Comparison of ENCODE assay signal across 26 cellular contexts in the genomic region with DNA sequence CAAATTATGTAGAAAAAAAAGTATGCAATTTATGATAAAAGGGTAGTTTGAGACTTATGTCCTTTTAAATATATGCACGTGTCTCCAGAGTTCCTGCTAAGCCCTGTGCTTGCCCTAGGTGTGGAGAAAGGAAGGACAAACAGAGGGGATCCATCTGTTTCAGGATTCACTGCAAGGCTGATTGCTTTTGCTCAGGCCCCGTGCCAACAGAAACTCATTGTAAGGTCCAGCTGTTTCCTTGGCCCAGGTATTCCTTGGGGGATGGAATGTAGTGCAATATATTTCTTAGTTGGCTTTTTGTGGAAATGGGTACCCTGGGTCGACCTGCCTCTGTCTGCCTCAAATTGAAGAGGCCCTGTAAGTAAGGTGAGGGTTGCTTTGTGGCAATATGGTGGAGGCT.
DNase-seq lines count a peak whose midpoint lies in the region; ATAC-seq and TF ChIP-seq lines count a peak whose summit lies in the region.
"Had no signal": no experiment of that assay in that cellular context is flagged by ENCODE, and none has a peak within 500 bp of the region (broad histone marks: within the 10 kb centered on the region; RNA-seq: fewer than 3 reads in every experiment).

No MANE protein-coding gene starts in this region.

- no peaks in the 10 kb centered on the region for H3K9me3 ChIP-seq in neural progenitor cell (ENCODE audit: low read depth)
- H3K9me3 ChIP-seq: BE2C, HAP-1, SK-N-SH had no signal

- H2AFZ ChIP-seq in neural progenitor cell (replicated peaks): peak overlapping the region; percentile 24

- no peaks in the 10 kb centered on the region for H3K79me2 ChIP-seq in neural progenitor cell (ENCODE audit: low read depth)

- no peak overlapping the region for H3K27ac Mint-ChIP-seq in neural progenitor cell
- H3K27ac Mint-ChIP-seq: HFFc6, IgD-negative memory B cell, T-helper 17 cell had no signal

- H3K27me3 Mint-ChIP-seq in neural progenitor cell (ENCODE audit: insufficient read depth, low read depth): peaks cover 2% of the 10 kb centered on the region
- H3K27me3 Mint-ChIP-seq: IgD-negative memory B cell had no signal

- H4K20me1 ChIP-seq in neural progenitor cell (ENCODE audit: low read depth): no peaks in the 10 kb centered on the region

- no peak for TF ChIP-seq CTCF in neural progenitor cell (IDR thresholded peaks at IDR 0.05)

- H3K4me3 ChIP-seq in neural progenitor cell: no peak overlapping the region
- H3K4me3 ChIP-seq: GM12878, HAP-1 had no signal

- H3K4me3 Mint-ChIP-seq in neural progenitor cell: no peak overlapping the region
- H3K4me3 Mint-ChIP-seq: CD14-positive monocyte, HFFc6, IgD-negative memory B cell, T-helper 17 cell had no signal

- no peaks in the 10 kb centered on the region for H3K36me3 Mint-ChIP-seq in neural progenitor cell
- H3K36me3 Mint-ChIP-seq: CD14-positive monocyte had no signal

- peaks cover 9% of the 10 kb centered on the region for H3K4me1 ChIP-seq in neural progenitor cell
- H3K4me1 ChIP-seq: HAP-1 had no signal

- no peaks in the 10 kb centered on the region for H3K27me3 ChIP-seq in neural progenitor cell
- H3K27me3 ChIP-seq: BE2C had no signal

- no peak overlapping the region for H3K27ac ChIP-seq in neural progenitor cell
- H3K27ac ChIP-seq: KMS-11 had no signal

- H3F3A ChIP-seq in neural progenitor cell (ENCODE audit: low read depth): no peaks in the 10 kb centered on the region

- no peak for ATAC-seq in HG03442 (IDR thresholded peaks at IDR 0.05; ENCODE audit: unreplicated experiment)
- ATAC-seq: GM12878, T-helper 17 cell had no signal

- H3K4me1 Mint-ChIP-seq in neural progenitor cell: peaks cover 18% of the 10 kb centered on the region
- H3K4me1 Mint-ChIP-seq: CD14-positive monocyte had no signal

- no peaks in the 10 kb centered on the region for H3K36me3 ChIP-seq in neural progenitor cell
- H3K36me3 ChIP-seq: BE2C, HAP-1 had no signal

- no peaks in the 10 kb centered on the region for H3K9me3 Mint-ChIP-seq in neural progenitor cell
- H3K9me3 Mint-ChIP-seq: CD14-positive monocyte had no signal

- DNase-seq in NCI-H1694 treated with DMSO at 0.1 percent for 48 hours (lab: John Stamatoyannopoulos, UW) (peak; percentile 37), NCI-H1694 (lab: John Stamatoyannopoulos, UW) (no peak), NCI-H1092 (lab: John Stamatoyannopoulos, UW) (peak; percentile 14), NCI-H524 treated with DMSO at 0.1 percent for 48 hours (lab: John Stamatoyannopoulos, UW) (peak; percentile 29), neural progenitor cell (ENCODE audit: low spot score) (no peak), NCI-H2227 (lab: John Stamatoyannopoulos, UW; ENCODE audit: unreplicated experiment) (no peak), SW480 (ENCODE audit: low spot score) (no peak)
- DNase-seq: 8988T, ACHN, BE2C, GOT3, HFFc6, NCI-H1048, NCI-H1436, NCI-H2029 treated with DMSO at 0.1 percent for 48 hours, NCI-H446 treated with DMSO at 0.1 percent for 48 hours, SIG-M5, SK-N-SH, SW 1271, T-helper 17 cell had no signal

- no peak overlapping the region for H3K4me2 ChIP-seq in neural progenitor cell
- H3K4me2 ChIP-seq: KMS-11, SK-N-SH had no signal

- no peak overlapping the region for H3K9ac ChIP-seq in neural progenitor cell
- H3K9ac ChIP-seq: KMS-11, SK-N-SH had no signal

Comparison
In these comparisons a context has a peak if more than half of its experiments do, and no peak if none do; other contexts are left out.
1. DNase-seq: peak in NCI-H1694 treated with DMSO at 0.1 percent for 48 hours (single experiment), NCI-H1092 (single experiment) and NCI-H524 treated with DMSO at 0.1 percent for 48 hours (single experiment); none in NCI-H1694 (single experiment), neural progenitor cell (single experiment), NCI-H2227 (single experiment) and SW480 (single experiment).